In genomic region chrX:74613350-74614192, GRCh38 we compare ENCODE assay signal across 8 cellular contexts. TPM values are rescaled to one million over a fixed set of nuclear protein-coding genes. Genes with fewer than 3 reads are reported as not detected.
DNase-seq lines count a peak whose midpoint lies in the region; ATAC-seq, FAIRE-seq and TF ChIP-seq lines count a peak whose summit lies in the region.

No MANE protein-coding gene starts in this region.

- H3K27me3 ChIP-seq in BLaER1 (peaks cover 21% of the 10 kb centered on the region), right atrium auricular region (no peaks in the 10 kb centered on the region)

- H3K4me1 ChIP-seq in BLaER1 (0 out of 2 replicates have a peak, but pooled peaks cover 12% of the 10 kb centered on the region), right atrium auricular region (peaks cover 0 to 8% of the 10 kb centered on the region in 2 donors)

- DNase-seq in NCI-H446 treated with DMSO at 0.1 percent for 48 hours (lab: John Stamatoyannopoulos, UW) = peak; percentile 19
- no peak for DNase-seq in right atrium auricular region (ENCODE audit: low spot score)
- peak; percentile 3 for DNase-seq in putamen (ENCODE audit: low spot score)
- no peak for DNase-seq in D721Med (ENCODE audit: insufficient read length, low spot score)
- no peak for DNase-seq in stimulated activated CD4-positive, alpha-beta T cell treated with anti-CD3 and anti-CD28 coated beads, Interleukin-2, amount 100 ng/mL, for 48 hours

- H3K36me3 Mint-ChIP-seq in activated naive CD8-positive, alpha-beta T cell = peaks cover 5% of the 10 kb centered on the region

- no peaks in the 10 kb centered on the region for H3K9me3 Mint-ChIP-seq in activated naive CD8-positive, alpha-beta T cell (ENCODE audit: low read depth)

- H3K27ac ChIP-seq in BLaER1 = peak overlapping the region; percentile 99
- peak overlapping the region; percentile 91 to 94 for H3K27ac ChIP-seq in right atrium auricular region

- H3K9me3 ChIP-seq in BLaER1 (peaks cover 10% of the 10 kb centered on the region; the same call in 1 of the 2 replicates), right atrium auricular region (no peaks in the 10 kb centered on the region)

- no peak for FAIRE-seq in D721Med (lab: Jason Lieb, UNC)

- no peak for TF ChIP-seq CTCF in right atrium auricular region (IDR thresholded peaks at IDR 0.05)
- TF ChIP-seq CTCF in D721Med (IDR thresholded peaks at IDR 0.05; ENCODE audit: insufficient read depth, missing control alignments) = no peak

- H3K4me3 ChIP-seq in BLaER1 (peak overlapping the region; percentile 76), right atrium auricular region (peak overlapping the region; percentile 64 to 77)

- peaks cover 33% of the 10 kb centered on the region; the same call in 1 of the 2 replicates for H4K20me1 ChIP-seq in BLaER1

- H3K36me3 ChIP-seq in BLaER1 (peaks cover 23% of the 10 kb centered on the region; the same call in 1 of the 2 replicates), right atrium auricular region (no peaks in the 10 kb centered on the region)

- peak; percentile 5 for ATAC-seq in GM21390 (IDR thresholded peaks at IDR 0.05; ENCODE audit: unreplicated experiment)

- peak overlapping the region; percentile 97 for H3K9ac ChIP-seq in BLaER1

- no peaks in the 10 kb centered on the region for H3K27me3 Mint-ChIP-seq in activated naive CD8-positive, alpha-beta T cell

- H3K4me1 Mint-ChIP-seq in activated naive CD8-positive, alpha-beta T cell (ENCODE audit: low read depth) = peaks cover 26% of the 10 kb centered on the region

- peak overlapping the region; percentile 99 for H3K27ac Mint-ChIP-seq in activated naive CD8-positive, alpha-beta T cell

- peak overlapping the region; percentile 65 for H3K4me2 ChIP-seq in BLaER1

- peak overlapping the region; percentile 97 for H3K4me3 Mint-ChIP-seq in activated naive CD8-positive, alpha-beta T cell

RNA-seq across cellular contexts. Expression of gene RLIM, which starts 0.9 kb away (rescaled TPM):
- 10 to 100 TPM; 19.0 to 23.8 TPM for total RNA-seq in right atrium auricular region

Comparison
In these comparisons a context has a peak if more than half of its experiments do, and no peak if none do; other contexts are left out.
1. DNase-seq: peak in NCI-H446 treated with DMSO at 0.1 percent for 48 hours (single experiment) and putamen (single experiment); none in right atrium auricular region (single experiment), D721Med (single experiment) and stimulated activated CD4-positive, alpha-beta T cell treated with anti-CD3 and anti-CD28 coated beads, Interleukin-2, amount 100 ng/mL, for 48 hours (0 of 2).